Comparison of ENCODE assay signal across 30 cellular contexts in genomic region chr3:74564560-74564959, GRCh38. TPM values are rescaled to one million over a fixed set of nuclear protein-coding genes. Genes with fewer than 3 reads are reported as not detected.
"Had no signal": no experiment of that assay in that cellular context is flagged by ENCODE, and none has a peak within 500 bp of the region (broad histone marks: within the 10 kb centered on the region; RNA-seq: fewer than 3 reads in every experiment).

No MANE protein-coding gene starts in this region.

- H3K4me1 ChIP-seq: esophagus muscularis mucosa, left ventricle myocardium inferior, neural progenitor cell, right lobe of liver, testis had no signal

- H2AFZ ChIP-seq: hepatocyte, neural progenitor cell had no signal

- H3K4me1 Mint-ChIP-seq: activated CD4-positive, alpha-beta T cell treated with anti-CD3 and anti-CD28 coated beads, Interleukin-2, amount 10 ng/mL, durations not matched to agents 24 days and 14 days; activated CD8-positive, alpha-beta memory T cell treated with anti-CD3 and anti-CD28 coated beads, Interleukin-2, amount 10 ng/mL, durations not matched to agents 7 days and 5 days; activated T-helper 17 cell treated with anti-CD3 and anti-CD28 coated beads, Interleukin-2, amount 50 U/mL, for 72 hours; immature natural killer cell; naive thymus-derived CD8-positive, alpha-beta T cell; neural progenitor cell; stimulated activated effector memory CD8-positive, alpha-beta T cell treated with anti-CD3 and anti-CD28 coated beads, Interleukin-12 subunit alpha, Interleukin-12 subunit beta, amount 100 ng/mL, for 72 hours; stimulated activated naive CD8-positive, alpha-beta T cell treated with anti-CD3 and anti-CD28 coated beads, Interleukin-15, amount 100 ng/mL, for 72 hours had no signal

- H3K27me3 ChIP-seq: brain microvascular endothelial cell, esophagus muscularis mucosa, hepatocyte, neural progenitor cell, right lobe of liver, testis had no signal

- H3K9me3 ChIP-seq: right lobe of liver, testis had no signal

- H3K4me3 Mint-ChIP-seq: activated CD4-positive, alpha-beta T cell treated with anti-CD3 and anti-CD28 coated beads, Interleukin-2, amount 10 ng/mL, durations not matched to agents 24 days and 14 days; activated CD8-positive, alpha-beta memory T cell treated with anti-CD3 and anti-CD28 coated beads, Interleukin-2, amount 10 ng/mL, durations not matched to agents 7 days and 5 days; activated CD8-positive, alpha-beta T cell treated with anti-CD3 and anti-CD28 coated beads for 36 hours; activated T-helper 17 cell treated with anti-CD3 and anti-CD28 coated beads, Interleukin-2, amount 50 U/mL, for 72 hours; immature natural killer cell; naive thymus-derived CD8-positive, alpha-beta T cell; neural progenitor cell; stimulated activated effector memory CD8-positive, alpha-beta T cell treated with anti-CD3 and anti-CD28 coated beads, Interleukin-12 subunit alpha, Interleukin-12 subunit beta, amount 100 ng/mL, for 72 hours; stimulated activated naive CD8-positive, alpha-beta T cell treated with anti-CD3 and anti-CD28 coated beads, Interleukin-15, amount 100 ng/mL, for 72 hours; T-helper 2 cell treated with Interferon-gamma antibody and Interleukin-4, amounts not matched to agents 5 μg/mL and 100 μg/mL, for 36 hours; type B pancreatic cell had no signal

- H3K9ac ChIP-seq: neural progenitor cell had no signal

- H3K79me2 ChIP-seq: hepatocyte had no signal

- DNase-seq: activated CD4-positive, alpha-beta T cell treated with anti-CD3 and anti-CD28 coated beads, Interleukin-2, amount 10 ng/mL, durations not matched to agents 24 days and 14 days; activated CD8-positive, alpha-beta memory T cell treated with anti-CD3 and anti-CD28 coated beads, Interleukin-2, amount 10 ng/mL, durations not matched to agents 7 days and 5 days; activated CD8-positive, alpha-beta T cell treated with anti-CD3 and anti-CD28 coated beads for 36 hours; aorta; brain microvascular endothelial cell; caudate nucleus; dermis blood vessel endothelial cell; effector memory CD4-positive, alpha-beta T cell; glutamatergic neuron; immature natural killer cell; left ventricle myocardium inferior; naive thymus-derived CD8-positive, alpha-beta T cell; posterior cingulate gyrus; right lobe of liver; small intestine; stimulated activated CD4-positive, alpha-beta T cell treated with anti-CD3 and anti-CD28 coated beads, Interleukin-2, amount 100 ng/mL, for 24 hours; stimulated activated naive CD8-positive, alpha-beta T cell treated with anti-CD3 and anti-CD28 coated beads, Interleukin-15, amount 100 ng/mL, for 72 hours; testis had no signal

- H3K27me3 Mint-ChIP-seq: activated CD4-positive, alpha-beta T cell treated with anti-CD3 and anti-CD28 coated beads, Interleukin-2, amount 10 ng/mL, durations not matched to agents 24 days and 14 days; activated CD8-positive, alpha-beta memory T cell treated with anti-CD3 and anti-CD28 coated beads, Interleukin-2, amount 10 ng/mL, durations not matched to agents 7 days and 5 days; activated CD8-positive, alpha-beta T cell treated with anti-CD3 and anti-CD28 coated beads for 36 hours; activated T-helper 17 cell treated with anti-CD3 and anti-CD28 coated beads, Interleukin-2, amount 50 U/mL, for 72 hours; naive thymus-derived CD8-positive, alpha-beta T cell; stimulated activated naive CD8-positive, alpha-beta T cell treated with anti-CD3 and anti-CD28 coated beads, Interleukin-15, amount 100 ng/mL, for 72 hours; type B pancreatic cell had no signal

- H3K27ac Mint-ChIP-seq: activated CD4-positive, alpha-beta T cell treated with anti-CD3 and anti-CD28 coated beads, Interleukin-2, amount 10 ng/mL, durations not matched to agents 24 days and 14 days; activated CD8-positive, alpha-beta memory T cell treated with anti-CD3 and anti-CD28 coated beads, Interleukin-2, amount 10 ng/mL, durations not matched to agents 7 days and 5 days; activated CD8-positive, alpha-beta T cell treated with anti-CD3 and anti-CD28 coated beads for 36 hours; activated naive CD4-positive, alpha-beta T cell treated with anti-CD3 and anti-CD28 coated beads, Interleukin-2, amount 50 U/mL, for 72 hours; activated T-helper 17 cell treated with anti-CD3 and anti-CD28 coated beads, Interleukin-2, amount 50 U/mL, for 72 hours; immature natural killer cell; naive thymus-derived CD8-positive, alpha-beta T cell; neural progenitor cell; stimulated activated effector memory CD8-positive, alpha-beta T cell treated with anti-CD3 and anti-CD28 coated beads, Interleukin-12 subunit alpha, Interleukin-12 subunit beta, amount 100 ng/mL, for 72 hours; stimulated activated naive CD8-positive, alpha-beta T cell treated with anti-CD3 and anti-CD28 coated beads, Interleukin-15, amount 100 ng/mL, for 72 hours; T-helper 2 cell treated with Interferon-gamma antibody and Interleukin-4, amounts not matched to agents 5 μg/mL and 100 μg/mL, for 36 hours; type B pancreatic cell had no signal

- H3K36me3 Mint-ChIP-seq: activated CD8-positive, alpha-beta memory T cell treated with anti-CD3 and anti-CD28 coated beads, Interleukin-2, amount 10 ng/mL, durations not matched to agents 7 days and 5 days; activated naive CD4-positive, alpha-beta T cell treated with anti-CD3 and anti-CD28 coated beads, Interleukin-2, amount 50 U/mL, for 72 hours; stimulated activated effector memory CD8-positive, alpha-beta T cell treated with anti-CD3 and anti-CD28 coated beads, Interleukin-12 subunit alpha, Interleukin-12 subunit beta, amount 100 ng/mL, for 72 hours had no signal

- ATAC-seq: activated CD4-positive, CD25-positive, alpha-beta regulatory T cell treated with anti-CD3 and anti-CD28 coated beads, Interleukin-2, amount 50 U/mL, for 24 hours; activated CD8-positive, alpha-beta memory T cell treated with anti-CD3 and anti-CD28 coated beads, Interleukin-2, amount 10 ng/mL, durations not matched to agents 7 days and 5 days; activated CD8-positive, alpha-beta T cell treated with anti-CD3 and anti-CD28 coated beads for 36 hours; activated naive CD4-positive, alpha-beta T cell treated with anti-CD3 and anti-CD28 coated beads, Interleukin-2, amount 50 U/mL, for 72 hours; activated T-helper 17 cell treated with anti-CD3 and anti-CD28 coated beads, Interleukin-2, amount 50 U/mL, for 72 hours; naive thymus-derived CD8-positive, alpha-beta T cell; right lobe of liver; stimulated activated effector memory CD8-positive, alpha-beta T cell treated with anti-CD3 and anti-CD28 coated beads, Interleukin-12 subunit alpha, Interleukin-12 subunit beta, amount 100 ng/mL, for 72 hours; stimulated activated naive CD8-positive, alpha-beta T cell treated with anti-CD3 and anti-CD28 coated beads, Interleukin-15, amount 100 ng/mL, for 72 hours had no signal

- H3K4me3 ChIP-seq: esophagus muscularis mucosa, hepatocyte, left ventricle myocardium inferior, neural progenitor cell, right lobe of liver, testis had no signal

- H3K27ac ChIP-seq: brain microvascular endothelial cell, esophagus muscularis mucosa, hepatocyte, left ventricle myocardium inferior, neural progenitor cell, right lobe of liver, testis, VCaP had no signal

- H3K36me3 ChIP-seq: brain microvascular endothelial cell, esophagus muscularis mucosa, left ventricle myocardium inferior, neural progenitor cell, right lobe of liver had no signal

- H3K4me2 ChIP-seq: hepatocyte, neural progenitor cell had no signal

RNA-seq across cellular contexts. Expression of gene CNTN3, which starts 49.9 kb away (rescaled TPM):
- total RNA-seq: activated CD4-positive, alpha-beta T cell treated with anti-CD3 and anti-CD28 coated beads, Interleukin-2, amount 10 ng/mL, durations not matched to agents 24 days and 14 days; activated CD8-positive, alpha-beta memory T cell treated with anti-CD3 and anti-CD28 coated beads, Interleukin-2, amount 10 ng/mL, durations not matched to agents 7 days and 5 days; activated CD8-positive, alpha-beta T cell treated with anti-CD3 and anti-CD28 coated beads for 36 hours; activated naive CD4-positive, alpha-beta T cell treated with anti-CD3 and anti-CD28 coated beads, Interleukin-2, amount 50 U/mL, for 72 hours; activated T-helper 17 cell treated with anti-CD3 and anti-CD28 coated beads, Interleukin-2, amount 50 U/mL, for 72 hours; dermis blood vessel endothelial cell; endothelial cell of umbilical vein; lung microvascular endothelial cell; naive thymus-derived CD8-positive, alpha-beta T cell had no signal
